20 cellular contexts compared by ENCODE assay signal in genomic region chr9:133590231-133590855, GRCh38. TPM values are rescaled to one million over a fixed set of nuclear protein-coding genes. Genes with fewer than 3 reads are reported as not detected.
A peak's percentile ranks its signal among the peaks of the same experiment; 100 is the strongest.
DNase-seq lines count a peak whose midpoint lies in the region; ATAC-seq, FAIRE-seq and TF ChIP-seq lines count a peak whose summit lies in the region.
"Had no signal": no experiment of that assay in that cellular context is flagged by ENCODE, and none has a peak within 500 bp of the region (broad histone marks: within the 10 kb centered on the region; RNA-seq: fewer than 3 reads in every experiment).

No MANE protein-coding gene starts in this region.

- POLR2A ChIA-PET in HEK293 (lab: Yijun Ruan, JAX), result no interaction called here
- POLR2A ChIA-PET in H1 (lab: Charles Lee; ENCODE audit: partially characterized antibody), result no interaction called here
- POLR2A ChIA-PET in CD4-positive, alpha-beta T cell (lab: Charles Lee), result interaction anchor here (1.2 kb wide), 1 partner anchor 81 kb away, joined by 3 read pairs; no protein-coding TSS in a partner anchor

- H3K9ac ChIP-seq in H1 (replicated peaks in 1 of 4; ENCODE audit: extremely low read depth in 1 of 4, low read depth in 3 of 4, low read length in 3 of 4), result no peak overlapping the region
- H3K9ac ChIP-seq in neuronal stem cell (ENCODE audit: low read depth, low read length, poor library complexity), result no peak overlapping the region

- H3K27me3 ChIP-seq in H1 (replicated peaks in 1 of 4; ENCODE audit: control insufficient read depth in 3 of 4, extremely low read depth in 1 of 4, insufficient read depth in 3 of 4, low read length in 3 of 4) (no peaks in the 10 kb centered on the region; a peak in 2 of 7 replicates), neuronal stem cell (ENCODE audit: control insufficient read depth in 3 of 3, insufficient read depth in 3 of 3, low read depth in 1 of 3, low read length in 3 of 3) (peaks cover 0 to 33% (median 0%) of the 10 kb centered on the region in 3 experiments), stomach (peaks cover 0 to 79% (median 22%) of the 10 kb centered on the region in 3 donors)
- H3K27me3 ChIP-seq in CD4-positive, alpha-beta T cell (ENCODE audit: control insufficient read depth, insufficient read depth, low read length), result peaks cover 14% of the 10 kb centered on the region

- H3K14ac ChIP-seq in H1 (ENCODE audit: insufficient read length) (no peak overlapping the region), neuronal stem cell (ENCODE audit: low read length) (no peak overlapping the region)

- no peak overlapping the region for H3K56ac ChIP-seq in H1 (replicated peaks; ENCODE audit: insufficient read length, low read depth, low read length)

- no peaks in the 10 kb centered on the region for H3K23me2 ChIP-seq in H1 (ENCODE audit: low read depth, low read length)

- H4K8ac ChIP-seq in H1 (ENCODE audit: extremely low read depth, insufficient read depth, low read length) (peak overlapping the region; percentile 16; the same call in 1 of the 2 replicates), neuronal stem cell (ENCODE audit: low read depth, low read length) (no peak overlapping the region)

- H3K79me1 ChIP-seq in H1 (ENCODE audit: low read depth, low read length), result no peaks in the 10 kb centered on the region
- H3K79me1 ChIP-seq in neuronal stem cell (ENCODE audit: low read depth, low read length), result peaks cover 2% of the 10 kb centered on the region

- H3K4me3 ChIP-seq in HEK293 (ENCODE audit: low read depth, low read length) (no peak overlapping the region), H1 (ENCODE audit: extremely low read depth in 1 of 4, insufficient read depth in 2 of 4, low read depth in 3 of 4, low read length in 4 of 4) (no peak overlapping the region), neuronal stem cell (ENCODE audit: low read length in 2 of 2) (no peak overlapping the region), stomach (no peak overlapping the region)
- H3K4me3 ChIP-seq: A549, HAP-1 had no signal

- H3K18ac ChIP-seq in H1 (ENCODE audit: extremely low read depth, low read length), result no peak overlapping the region
- no peak overlapping the region for H3K18ac ChIP-seq in neuronal stem cell (ENCODE audit: low read length)

- peak overlapping the region; percentile 44 for H3K27ac Mint-ChIP-seq in activated T-cell treated with anti-CD3 and anti-CD28 coated beads, Interleukin-2, amount 50 U/mL, for 72 hours
- no peak overlapping the region for H3K27ac Mint-ChIP-seq in activated T-cell treated with anti-CD3 and anti-CD28 coated beads, Interleukin-2, amount 50 U/mL, for 24 hours
- H3K27ac Mint-ChIP-seq in CD4-positive, alpha-beta T cell, result no peak overlapping the region
- H3K27ac Mint-ChIP-seq: CD8-positive, alpha-beta memory T cell had no signal

- DNase-seq in activated T-cell treated with anti-CD3 and anti-CD28 coated beads, Interleukin-2, amount 50 U/mL, for 72 hours, result no peak
- no peak for DNase-seq in activated T-cell treated with anti-CD3 and anti-CD28 coated beads, Interleukin-2, amount 50 U/mL, for 24 hours
- no peak for DNase-seq in H1 (ENCODE audit: low read depth in 1 of 2, low spot score in 2 of 2)
- DNase-seq in neuronal stem cell (ENCODE audit: low spot score), result no peak
- no peak for DNase-seq in stomach
- no peak for DNase-seq in CD4-positive, alpha-beta T cell
- DNase-seq: AML-193; CD8-positive, alpha-beta memory T cell; DMS 273 treated with DMSO at 0.1 percent for 48 hours had no signal

- no peak overlapping the region for H3K4ac ChIP-seq in H1 (replicated peaks; ENCODE audit: insufficient read length, low read depth, low read length)
- no peak overlapping the region for H3K4ac ChIP-seq in neuronal stem cell (ENCODE audit: low read length)

- no peak for TF ChIP-seq RAD21 in H1 (IDR thresholded peaks at IDR 0.05 in 1 of 2, conservative IDR thresholded peaks at IDR 0.05 in 1 of 2; ENCODE audit: low read depth in 2 of 2, low read length in 2 of 2)

- H2AK5ac ChIP-seq in H1 (ENCODE audit: low read depth, low read length) (0 out of 2 replicates have a peak overlapping the region, but pooled peaks have one; percentile 16), neuronal stem cell (ENCODE audit: low read depth, low read length) (peak overlapping the region; percentile 83)

- no peak overlapping the region for H2BK120ac ChIP-seq in H1 (replicated peaks; ENCODE audit: low read depth, low read length)
- H2BK120ac ChIP-seq in neuronal stem cell (ENCODE audit: low read depth, low read length), result no peak overlapping the region

- no peak for TF ChIP-seq EP300 in H1 (IDR thresholded peaks at IDR 0.05; ENCODE audit: borderline replicate concordance in 1 of 2, low read depth in 2 of 2, low read length in 2 of 2)
- no peak for TF ChIP-seq EP300 in stomach (IDR thresholded peaks at IDR 0.05)

- no peak overlapping the region for H3K27ac ChIP-seq in HEK293 (ENCODE audit: extremely low read depth, low read depth, low read length)
- H3K27ac ChIP-seq in H1 (ENCODE audit: low read depth, low read length), result no peak overlapping the region
- no peak overlapping the region for H3K27ac ChIP-seq in neuronal stem cell (replicated peaks; ENCODE audit: low read length)
- H3K27ac ChIP-seq in stomach, result no peak overlapping the region
- H3K27ac ChIP-seq in CD4-positive, alpha-beta T cell (ENCODE audit: low read depth, low read length), result no peak overlapping the region
- H3K27ac ChIP-seq: 22Rv1, A549 had no signal

- peaks cover 2 to 3% of the 10 kb centered on the region in 2 donors for H3K9me3 Mint-ChIP-seq in activated T-cell treated with anti-CD3 and anti-CD28 coated beads, Interleukin-2, amount 50 U/mL, for 72 hours
- peaks cover 3% of the 10 kb centered on the region for H3K9me3 Mint-ChIP-seq in activated T-cell treated with anti-CD3 and anti-CD28 coated beads, Interleukin-2, amount 50 U/mL, for 24 hours
- H3K9me3 Mint-ChIP-seq in CD4-positive, alpha-beta T cell, result no peaks in the 10 kb centered on the region
- H3K9me3 Mint-ChIP-seq: CD8-positive, alpha-beta memory T cell had no signal

- H3K23ac ChIP-seq in H1 (ENCODE audit: insufficient read length), result no peak overlapping the region
- H3K23ac ChIP-seq in neuronal stem cell (ENCODE audit: low read depth, low read length, poor library complexity), result no peak overlapping the region

- H3K79me2 ChIP-seq in H1 (ENCODE audit: control insufficient read depth in 1 of 2, insufficient read depth in 2 of 2, low read length in 2 of 2), result no peaks in the 10 kb centered on the region

- no peak overlapping the region for H3K4me2 ChIP-seq in H1 (ENCODE audit: insufficient read depth in 1 of 2, low read depth in 2 of 2, low read length in 2 of 2)
- H3K4me2 ChIP-seq in neuronal stem cell (ENCODE audit: insufficient read depth, low read length, poor library complexity, severe bottlenecking), result no peak overlapping the region
- H3K4me2 ChIP-seq: A549 had no signal

- H2BK15ac ChIP-seq in H1 (ENCODE audit: low read length) (no peak overlapping the region), neuronal stem cell (ENCODE audit: low read length) (peak overlapping the region; percentile 46)

- intact Hi-C loops in stomach (cut with DNase I; ENCODE audit: low total_unique reads), result no loop called here
- intact Hi-C loops in CD4-positive, alpha-beta T cell (cut with DNase I, micrococcal nuclease), result loop anchor here in 1 of 2 experiments (2.0 kb wide), 1 partner anchor 126 kb away; no protein-coding TSS in a partner anchor

- FAIRE-seq in H1 (lab: Jason Lieb, UNC), result no peak
- FAIRE-seq: A549, G401.6, GM12891, GM19239, HTR-8/SVneo had no signal

- no peak overlapping the region for H2BK12ac ChIP-seq in H1 (ENCODE audit: low read depth, low read length)
- peak overlapping the region; percentile 48 for H2BK12ac ChIP-seq in neuronal stem cell (ENCODE audit: low read length)

- H3K36me3 ChIP-seq in HEK293 (ENCODE audit: control insufficient read depth in 2 of 2, insufficient read depth in 1 of 2, low read length in 2 of 2), result no peaks in the 10 kb centered on the region
- H3K36me3 ChIP-seq in H1 (ENCODE audit: control insufficient read depth in 2 of 4, insufficient read depth in 4 of 4, low read length in 3 of 4), result no peaks in the 10 kb centered on the region
- H3K36me3 ChIP-seq in neuronal stem cell (replicated peaks in 1 of 2; ENCODE audit: control insufficient read depth in 2 of 2, insufficient read depth in 2 of 2, low read length in 2 of 2), result no peaks in the 10 kb centered on the region
- H3K36me3 ChIP-seq in stomach, result no peaks in the 10 kb centered on the region
- H3K36me3 ChIP-seq: HAP-1 had no signal

- ATAC-seq in activated T-cell treated with anti-CD3 and anti-CD28 coated beads, Interleukin-2, amount 50 U/mL, for 72 hours (replicated peaks in 1 of 2), result no peak
- ATAC-seq in HG03520 (IDR thresholded peaks at IDR 0.05; ENCODE audit: unreplicated experiment), result no peak
- no peak for ATAC-seq in CD4-positive, alpha-beta T cell (ENCODE audit: poor library complexity)

- H3K9me3 ChIP-seq in HEK293 (ENCODE audit: control insufficient read depth, insufficient read depth, low read depth, low read length) (no peaks in the 10 kb centered on the region), H1 (ENCODE audit: insufficient read depth in 2 of 2, low read depth in 1 of 2, low read length in 1 of 2) (peaks cover 0 to 3% of the 10 kb centered on the region in 2 experiments; a peak in 1 of 4 replicates), neuronal stem cell (replicated peaks in 1 of 2; ENCODE audit: control insufficient read depth in 2 of 2, insufficient read depth in 1 of 2, low read depth in 1 of 2, low read length in 2 of 2) (peaks cover 0 to 7% of the 10 kb centered on the region in 2 donors), stomach (no peaks in the 10 kb centered on the region)
- H3K9me3 ChIP-seq in CD4-positive, alpha-beta T cell (ENCODE audit: control insufficient read depth, low read length), result no peaks in the 10 kb centered on the region
- H3K9me3 ChIP-seq: HAP-1 had no signal

- 81% methylated on average over 17 of the region's 20 CpGs; no CpG with 5 or more reads in 1 of the 2 experiments for WGBS in H1 (ENCODE audit: extremely low coverage in 1 of 2, insufficient coverage in 1 of 2, insufficient read length in 1 of 2, insufficient replicate concordance in 2 of 2, low coverage in 1 of 2, low lambda C conversion rate in 2 of 2, missing lambda C conversion rate in 1 of 2), 2 experiments
- WGBS in neuronal stem cell (ENCODE audit: extremely low coverage in 2 of 2, insufficient read length in 2 of 2, insufficient replicate concordance in 1 of 2), 2 donors, result 100% methylated on average over 2 of the region's 20 CpGs; no CpG with 5 or more reads in 1 of the 2 donors
- WGBS in stomach, 5 donors, result 48 to 72% (median 60%) methylated on average over 12 to 20 of the region's 20 CpGs

- H3K4me1 Mint-ChIP-seq in activated T-cell treated with anti-CD3 and anti-CD28 coated beads, Interleukin-2, amount 50 U/mL, for 72 hours (ENCODE audit: low read depth), result no peaks in the 10 kb centered on the region
- no peaks in the 10 kb centered on the region for H3K4me1 Mint-ChIP-seq in activated T-cell treated with anti-CD3 and anti-CD28 coated beads, Interleukin-2, amount 50 U/mL, for 24 hours (ENCODE audit: low read depth)
- no peaks in the 10 kb centered on the region for H3K4me1 Mint-ChIP-seq in CD4-positive, alpha-beta T cell (ENCODE audit: low read depth)
- H3K4me1 Mint-ChIP-seq: CD8-positive, alpha-beta memory T cell had no signal

- no peak overlapping the region for H3K4me3 Mint-ChIP-seq in activated T-cell treated with anti-CD3 and anti-CD28 coated beads, Interleukin-2, amount 50 U/mL, for 72 hours
- no peak overlapping the region for H3K4me3 Mint-ChIP-seq in activated T-cell treated with anti-CD3 and anti-CD28 coated beads, Interleukin-2, amount 50 U/mL, for 24 hours
- no peak overlapping the region for H3K4me3 Mint-ChIP-seq in CD4-positive, alpha-beta T cell
- H3K4me3 Mint-ChIP-seq: CD8-positive, alpha-beta memory T cell had no signal

- TF ChIP-seq CTCF in HEK293 (tag by site-specific recombination; IDR thresholded peaks at IDR 0.05) (no peak), H1 (IDR thresholded peaks at IDR 0.05; ENCODE audit: control extremely low read depth in 1 of 3, insufficient read depth in 1 of 3, low read depth in 1 of 3, low read length in 3 of 3) (no peak), stomach (IDR thresholded peaks at IDR 0.05) (no peak)
- TF ChIP-seq CTCF in CD4-positive, alpha-beta T cell (IDR thresholded peaks at IDR 0.05), result no peak

- H4K91ac ChIP-seq in H1 (replicated peaks; ENCODE audit: insufficient read length, low read length) (no peak overlapping the region), neuronal stem cell (ENCODE audit: low read depth, low read length, poor library complexity) (no peak overlapping the region)

- no peak overlapping the region for H2BK5ac ChIP-seq in H1 (ENCODE audit: low read depth, low read length)
- H2BK5ac ChIP-seq in neuronal stem cell (ENCODE audit: low read length), result no peak overlapping the region

- CTCF ChIA-PET in HEK293 (lab: Yijun Ruan, JAX), result interaction anchor here (0.6 to 1.7 kb wide), 8 partner anchors 10 to 153 kb away, joined by 3 to 6 read pairs (median 4); partner anchors contain the start of gene ADAMTSL2
- CTCF ChIA-PET in H1 (lab: Charles Lee; ENCODE audit: partially characterized antibody), result interaction anchor here (0.6 to 6.7 kb wide), 31 partner anchors 11 to 596 kb away, joined by 3 to 79 read pairs (median 5); partner anchors contain the start of genes ADAMTSL2 and DBH
- CTCF ChIA-PET in CD4-positive, alpha-beta T cell (lab: Charles Lee), result no interaction called here

- no peak overlapping the region for H4K5ac ChIP-seq in H1 (ENCODE audit: insufficient read length, low read depth, low read length)

- no peak overlapping the region for H2AFZ ChIP-seq in H1 (ENCODE audit: low read length)
- no peak overlapping the region for H2AFZ ChIP-seq in neuronal stem cell (ENCODE audit: low read length)

- H3K4me1 ChIP-seq in HEK293 (ENCODE audit: control insufficient read depth, insufficient read depth, low read length), result peaks cover 3% of the 10 kb centered on the region
- H3K4me1 ChIP-seq in H1 (replicated peaks in 1 of 4; ENCODE audit: control insufficient read depth in 3 of 4, insufficient read depth in 4 of 4, low read length in 3 of 4), result peaks cover 0 to 9% (median 7%) of the 10 kb centered on the region in 4 experiments; a peak in 5 of 7 replicates
- peaks cover 1 to 4% of the 10 kb centered on the region in 2 donors for H3K4me1 ChIP-seq in neuronal stem cell (ENCODE audit: control insufficient read depth in 2 of 2, insufficient read depth in 1 of 2, low read depth in 1 of 2, low read length in 2 of 2)
- H3K4me1 ChIP-seq in stomach, result peaks cover under 1 to 10% (median 6%) of the 10 kb centered on the region in 4 donors
- H3K4me1 ChIP-seq: A549, HAP-1 had no signal

- TF ChIP-seq POLR2A in H1 (IDR thresholded peaks at IDR 0.05; ENCODE audit: control extremely low read depth in 1 of 2, low read depth in 2 of 2, low read length in 2 of 2), result no peak
- no peak for TF ChIP-seq POLR2A in stomach (IDR thresholded peaks at IDR 0.05)

- H4K20me1 ChIP-seq in H1 (replicated peaks in 1 of 2; ENCODE audit: control insufficient read depth in 1 of 2, insufficient read depth in 2 of 2, low read length in 2 of 2), result no peaks in the 10 kb centered on the region

- no peak overlapping the region for H2BK20ac ChIP-seq in H1 (ENCODE audit: low read length)

- H3K27me3 Mint-ChIP-seq in activated T-cell treated with anti-CD3 and anti-CD28 coated beads, Interleukin-2, amount 50 U/mL, for 72 hours (ENCODE audit: low read depth), result peaks cover 22% of the 10 kb centered on the region
- peaks cover 15% of the 10 kb centered on the region for H3K27me3 Mint-ChIP-seq in activated T-cell treated with anti-CD3 and anti-CD28 coated beads, Interleukin-2, amount 50 U/mL, for 24 hours
- peaks cover 9% of the 10 kb centered on the region for H3K27me3 Mint-ChIP-seq in CD4-positive, alpha-beta T cell

- H3K36me3 Mint-ChIP-seq in activated T-cell treated with anti-CD3 and anti-CD28 coated beads, Interleukin-2, amount 50 U/mL, for 72 hours (ENCODE audit: insufficient read depth in 2 of 2), result peaks cover 2% of the 10 kb centered on the region in 2 donors
- no peaks in the 10 kb centered on the region for H3K36me3 Mint-ChIP-seq in activated T-cell treated with anti-CD3 and anti-CD28 coated beads, Interleukin-2, amount 50 U/mL, for 24 hours (ENCODE audit: low read depth)
- no peaks in the 10 kb centered on the region for H3K36me3 Mint-ChIP-seq in CD4-positive, alpha-beta T cell (ENCODE audit: low read depth)
- H3K36me3 Mint-ChIP-seq: CD8-positive, alpha-beta memory T cell had no signal

RNA-seq across cellular contexts. Expression of gene FAM163B, which starts 18.8 kb away (rescaled TPM):
- not detected for total RNA-seq in activated T-cell treated with anti-CD3 and anti-CD28 coated beads, Interleukin-2, amount 50 U/mL, for 72 hours
- total RNA-seq in H1 (2021; fragmentation: NEBNext Ultra II Directional; extraction: Animal tissue kit (Norgen Biotek cat#: 25700)), result 0.38 and 0.63 TPM in 2 replicates
- polyA plus RNA-seq in H1 (2011; rRNA removed), result 1.0 and 2.6 TPM in 2 replicates
- polyA plus RNA-seq in H1 (2011; cell fraction: cytosol; rRNA removed), result 1.5 TPM
- polyA plus RNA-seq in H1 (2011; cell fraction: nucleus; rRNA removed), result 3.8 TPM
- 0.64 to 2.1 TPM (median 1.3 TPM) in 4 replicates for polyA plus RNA-seq in H1 (2012, experiment 1 of 2)
- polyA plus RNA-seq in H1 (2012, experiment 2 of 2), result 0.38 TPM
- polyA plus RNA-seq in H1 (2013, experiment 1 of 2), result 0.59 TPM
- 0.63 TPM for polyA plus RNA-seq in H1 (2013, experiment 2 of 2)
- polyA minus RNA-seq in H1 (2011; rRNA and poly(A)+ RNA removed), result 1.2 TPM in 2 replicates
- not detected for polyA minus RNA-seq in H1 (2011; cell fraction: cytosol; rRNA and poly(A)+ RNA removed)
- polyA minus RNA-seq in H1 (2011; cell fraction: nucleus; rRNA and poly(A)+ RNA removed), result 1.3 TPM
- polyA plus RNA-seq in neuronal stem cell (2013, experiment 1 of 2), result 0.18 TPM
- 0.12 TPM for polyA plus RNA-seq in neuronal stem cell (2013, experiment 2 of 2)
- not detected for total RNA-seq in stomach
- polyA plus RNA-seq in stomach, result not detected
- total RNA-seq in CD4-positive, alpha-beta T cell, result not detected
- total RNA-seq: CD8-positive, alpha-beta memory T cell; H4 had no signal
- polyA plus RNA-seq: A549; BJ; CD8-positive, alpha-beta memory T cell had no signal

RNA-seq across cellular contexts. Expression of gene DBH, which starts 45.8 kb away (rescaled TPM):
- not detected for total RNA-seq in activated T-cell treated with anti-CD3 and anti-CD28 coated beads, Interleukin-2, amount 50 U/mL, for 72 hours
- total RNA-seq in H1 (2021; fragmentation: NEBNext Ultra II Directional; extraction: Animal tissue kit (Norgen Biotek cat#: 25700)), result 0.29 TPM in 1 of 2 replicates, not detected in the other
- polyA plus RNA-seq in H1 (2011; rRNA removed), result 0.18 and 0.24 TPM in 2 replicates
- polyA plus RNA-seq in H1 (2011; cell fraction: cytosol; rRNA removed), result 0.17 TPM
- polyA plus RNA-seq in H1 (2011; cell fraction: nucleus; rRNA removed), result 0.76 TPM
- polyA plus RNA-seq in H1 (2012, experiment 1 of 2), result 0.11 to 0.53 TPM (median 0.31 TPM) in 4 replicates
- 0.12 TPM for polyA plus RNA-seq in H1 (2012, experiment 2 of 2)
- polyA plus RNA-seq in H1 (2013, experiment 1 of 2), result 0.20 TPM
- polyA plus RNA-seq in H1 (2013, experiment 2 of 2), result 0.26 TPM
- 0.10 and 0.22 TPM in 2 replicates for polyA minus RNA-seq in H1 (2011; rRNA and poly(A)+ RNA removed)
- not detected for polyA minus RNA-seq in H1 (2011; cell fraction: cytosol; rRNA and poly(A)+ RNA removed)
- polyA minus RNA-seq in H1 (2011; cell fraction: nucleus; rRNA and poly(A)+ RNA removed), result 0.40 TPM
- not detected for polyA plus RNA-seq in neuronal stem cell (2013, experiment 1 of 2)
- not detected for polyA plus RNA-seq in neuronal stem cell (2013, experiment 2 of 2)
- total RNA-seq in stomach, result under 1 TPM in 1 of 5 donors, not detected in 4; under 0.01 TPM
- under 1 TPM in 1 of 3 donors, not detected in 2; 0.15 TPM for polyA plus RNA-seq in stomach
- total RNA-seq in CD4-positive, alpha-beta T cell, result 1 to 10 TPM; 1.7 to 1.8 TPM
- total RNA-seq: CD8-positive, alpha-beta memory T cell; H4 had no signal
- polyA plus RNA-seq: A549; BJ; CD8-positive, alpha-beta memory T cell had no signal

RNA-seq across cellular contexts. Expression of gene ADAMTSL2, which starts 55.8 kb away (rescaled TPM):
- under 1 TPM; 0.07 to 0.17 TPM for total RNA-seq in activated T-cell treated with anti-CD3 and anti-CD28 coated beads, Interleukin-2, amount 50 U/mL, for 72 hours
- total RNA-seq in H1 (2021; fragmentation: NEBNext Ultra II Directional; extraction: Animal tissue kit (Norgen Biotek cat#: 25700)), result 0.69 and 0.74 TPM in 2 replicates
- 0.76 and 1.0 TPM in 2 replicates for polyA plus RNA-seq in H1 (2011; rRNA removed)
- 0.79 TPM for polyA plus RNA-seq in H1 (2011; cell fraction: cytosol; rRNA removed)
- polyA plus RNA-seq in H1 (2011; cell fraction: nucleus; rRNA removed), result 2.6 TPM
- polyA plus RNA-seq in H1 (2012, experiment 1 of 2), result 0.29 to 1.0 TPM (median 0.65 TPM) in 4 replicates
- polyA plus RNA-seq in H1 (2012, experiment 2 of 2), result 0.41 TPM
- polyA plus RNA-seq in H1 (2013, experiment 1 of 2), result 0.39 TPM
- polyA plus RNA-seq in H1 (2013, experiment 2 of 2), result 0.29 TPM
- 0.13 and 0.73 TPM in 2 replicates for polyA minus RNA-seq in H1 (2011; rRNA and poly(A)+ RNA removed)
- 0.29 TPM for polyA minus RNA-seq in H1 (2011; cell fraction: cytosol; rRNA and poly(A)+ RNA removed)
- polyA minus RNA-seq in H1 (2011; cell fraction: nucleus; rRNA and poly(A)+ RNA removed), result 0.60 TPM
- polyA plus RNA-seq in neuronal stem cell (2013, experiment 1 of 2), result 0.17 TPM
- polyA plus RNA-seq in neuronal stem cell (2013, experiment 2 of 2), result 0.15 TPM
- total RNA-seq in stomach, result 10 to 100 TPM in 1 of 5 donors, 1 to 10 TPM in 2, not detected in 2; 3.3 to 20.6 (median 3.3) TPM
- 1 to 10 TPM; 1.3 to 1.9 (median 1.4) TPM for polyA plus RNA-seq in stomach
- 1 to 10 TPM; 1.2 to 1.3 TPM for total RNA-seq in CD4-positive, alpha-beta T cell
- total RNA-seq: CD8-positive, alpha-beta memory T cell; H4 had no signal
- polyA plus RNA-seq: A549; BJ; CD8-positive, alpha-beta memory T cell had no signal
